18 cellular contexts compared by ENCODE assay signal in genomic region chr6:147158881-147159280, GRCh38. TPM values are rescaled to one million over a fixed set of nuclear protein-coding genes. Genes with fewer than 3 reads are reported as not detected.
A peak's percentile ranks its signal among the peaks of the same experiment; 100 is the strongest.
DNase-seq lines count a peak whose midpoint lies in the region; ATAC-seq and TF ChIP-seq lines count a peak whose summit lies in the region.
"Had no signal": no experiment of that assay in that cellular context is flagged by ENCODE, and none has a peak within 500 bp of the region (broad histone marks: within the 10 kb centered on the region; RNA-seq: fewer than 3 reads in every experiment).

No MANE protein-coding gene starts in this region.

- intact Hi-C loops in psoas muscle (cut with DNase I): no loop called here

- H3K4me1 Mint-ChIP-seq in chondrocyte (ENCODE audit: low read depth): peaks cover 58% of the 10 kb centered on the region
- H3K4me1 Mint-ChIP-seq: CD14-positive monocyte had no signal

- no peaks in the 10 kb centered on the region for H4K20me1 ChIP-seq in Loucy (ENCODE audit: insufficient read depth, low read length, poor library complexity, severe bottlenecking)

- H3F3A ChIP-seq in Loucy (ENCODE audit: low read depth): no peaks in the 10 kb centered on the region

- peak overlapping the region; percentile 30 for H3K27ac Mint-ChIP-seq in chondrocyte (ENCODE audit: unreplicated experiment)
- H3K27ac Mint-ChIP-seq: CD14-positive monocyte, HFFc6, T-cell had no signal

- H2AFZ ChIP-seq in Loucy (ENCODE audit: low read length): peak overlapping the region; percentile 71

- H3K27me3 ChIP-seq in Loucy (ENCODE audit: insufficient read depth, low read length, poor library complexity, severe bottlenecking) (no peaks in the 10 kb centered on the region), psoas muscle (ENCODE audit: insufficient read depth in 3 of 3, low read length in 2 of 3) (no peaks in the 10 kb centered on the region)

- no peaks in the 10 kb centered on the region for H3K9me2 ChIP-seq in Loucy (replicated peaks; ENCODE audit: low read depth, low read length)

- no peak for ATAC-seq in psoas muscle
- ATAC-seq in HG02610 (IDR thresholded peaks at IDR 0.05; ENCODE audit: unreplicated experiment): no peak
- ATAC-seq: A549, PC-3, T-cell had no signal

- no peaks in the 10 kb centered on the region for H3K27me3 Mint-ChIP-seq in chondrocyte (ENCODE audit: low read depth)

- DNase-seq in AML-193 (lab: John Stamatoyannopoulos, UW): peak; percentile 98 to 100
- peak; percentile 68 for DNase-seq in OCI-M1 (lab: John Stamatoyannopoulos, UW)
- no peak for DNase-seq in chondrocyte (ENCODE audit: low spot score)
- no peak for DNase-seq in psoas muscle
- no peak for DNase-seq in superior temporal gyrus (ENCODE audit: extremely low spot score)
- DNase-seq in ureter (ENCODE audit: low spot score): no peak
- DNase-seq: COR-L47, HFFc6, IMR-90, NCI-H1092 treated with DMSO at 0.1 percent for 48 hours, NCI-H2227 treated with DMSO at 0.1 percent for 48 hours, NCI-H524, PC-3, T-cell had no signal

- peak overlapping the region; percentile 52 for H3K9ac ChIP-seq in Loucy (ENCODE audit: low read depth, low read length, poor library complexity, severe bottlenecking)

- no peaks in the 10 kb centered on the region for H3K9me3 ChIP-seq in Loucy (ENCODE audit: insufficient read depth, low read depth, low read length)
- H3K9me3 ChIP-seq in psoas muscle: no peaks in the 10 kb centered on the region
- H3K9me3 ChIP-seq: A549 had no signal

- TF ChIP-seq CTCF in Loucy (conservative IDR thresholded peaks at IDR 0.05; ENCODE audit: low read length) (no peak), chondrocyte (IDR thresholded peaks at IDR 0.05) (no peak), psoas muscle (IDR thresholded peaks at IDR 0.05) (no peak)

- no peak overlapping the region for H3K27ac ChIP-seq in psoas muscle

- H3K79me2 ChIP-seq in Loucy (ENCODE audit: insufficient read depth, low read length): no peaks in the 10 kb centered on the region

- H3K4me1 ChIP-seq in Loucy (ENCODE audit: insufficient read depth, low read length, poor library complexity, severe bottlenecking) (peaks cover 44% of the 10 kb centered on the region), psoas muscle (no peaks in the 10 kb centered on the region)

- H3K36me3 Mint-ChIP-seq in chondrocyte (ENCODE audit: low read depth): no peaks in the 10 kb centered on the region
- H3K36me3 Mint-ChIP-seq: CD14-positive monocyte, T-cell had no signal

- no peak overlapping the region for H3K4me3 Mint-ChIP-seq in chondrocyte (ENCODE audit: unreplicated experiment)
- H3K4me3 Mint-ChIP-seq: CD14-positive monocyte, HFFc6, T-cell had no signal

- H3K9me3 Mint-ChIP-seq in chondrocyte (ENCODE audit: low read depth): peaks cover 2% of the 10 kb centered on the region
- H3K9me3 Mint-ChIP-seq: HFFc6, T-cell had no signal

- H3K36me3 ChIP-seq in Loucy (ENCODE audit: insufficient read depth, low read length) (no peaks in the 10 kb centered on the region), psoas muscle (ENCODE audit: insufficient read depth in 1 of 2, low read depth in 1 of 2) (no peaks in the 10 kb centered on the region)

- peak overlapping the region; percentile 49 for H3K4me2 ChIP-seq in Loucy (ENCODE audit: low read depth, low read length, poor library complexity, severe bottlenecking)
- H3K4me2 ChIP-seq: A549 had no signal

- H3K4me3 ChIP-seq in Loucy (ENCODE audit: low read length, poor library complexity, severe bottlenecking): peak overlapping the region; percentile 26
- H3K4me3 ChIP-seq in psoas muscle: no peak overlapping the region
- H3K4me3 ChIP-seq: A549 had no signal

- 55 to 58% (median 57%) methylated on average over 2 of the region's 2 CpGs for WGBS in psoas muscle, 3 donors

RNA-seq across cellular contexts. Expression of gene STXBP5, which starts 45.3 kb away (rescaled TPM):
- 30.8 to 42.5 TPM (median 32.4 TPM) in 3 replicates for total RNA-seq in chondrocyte
- 10 to 100 TPM; 16.8 to 20.0 (median 18.9) TPM for total RNA-seq in psoas muscle
- polyA plus RNA-seq in psoas muscle: 10 to 100 TPM in 1 of 3 donors, 1 to 10 TPM in 2; 4.1 to 18.7 (median 8.2) TPM
- 33.8 TPM for total RNA-seq in ureter

Comparison
In these comparisons a context has a peak if more than half of its experiments do, and no peak if none do; other contexts are left out.
1. DNase-seq: peak in AML-193 (2 of 2) and OCI-M1 (single experiment); none in chondrocyte (single experiment), psoas muscle (0 of 2), superior temporal gyrus (single experiment) and ureter (single experiment).